Comparison of ENCODE assay signal across 13 cellular contexts in the genomic region with DNA sequence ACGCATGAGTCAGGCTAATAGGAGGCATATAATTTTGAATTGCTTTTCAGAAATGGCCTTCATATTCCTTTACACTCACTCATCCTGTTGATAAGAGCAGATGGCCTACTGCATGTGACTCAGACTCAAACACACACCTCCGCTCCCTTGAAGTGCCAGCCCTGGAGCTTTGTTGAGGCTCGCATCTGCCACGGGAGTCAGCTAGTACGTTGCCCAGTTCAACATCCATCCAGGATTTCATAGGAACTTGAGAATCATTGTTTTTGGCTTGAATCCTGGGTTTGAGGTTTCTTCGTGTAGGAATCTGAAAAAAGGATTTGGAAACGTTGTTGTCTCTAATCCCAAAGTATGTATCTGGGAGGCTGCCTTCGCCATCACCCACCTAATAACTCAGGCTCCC.
DNase-seq lines count a peak whose midpoint lies in the region.
"Had no signal": no experiment of that assay in that cellular context is flagged by ENCODE, and none has a peak within 500 bp of the region (broad histone marks: within the 10 kb centered on the region; RNA-seq: fewer than 3 reads in every experiment).

No MANE protein-coding gene starts in this region.

- H3K4me1 Mint-ChIP-seq in activated T-helper 1 cell treated with anti-CD3 and anti-CD28 coated beads, Interleukin-12 subunit alpha, Interleukin-12 subunit beta, Interleukin-2, Interleukin-4 antibody, amounts not matched to agents 30 ng/mL and 10 ng/mL and 1 ng/mL, durations not matched to agents 14 hours and 24 hours and 36 hours (ENCODE audit: low read depth) = no peaks in the 10 kb centered on the region
- H3K4me1 Mint-ChIP-seq: natural killer cell had no signal

- peak; percentile 52 for DNase-seq in EL
- DNase-seq in SHP77 treated with DMSO at 0.1 percent for 48 hours (lab: John Stamatoyannopoulos, UW) = peak; percentile 57
- peak; percentile 16 for DNase-seq in fibroblast of gingiva (ENCODE audit: low read depth)
- peak in 8 of 10 donors; percentile 32 to 91 (median 56) for DNase-seq in posterior cingulate gyrus
- no peak for DNase-seq in SKM-1 treated with dmso at 0.1 percent for 144 hours (lab: John Stamatoyannopoulos, UW; ENCODE audit: unreplicated experiment)
- no peak for DNase-seq in LoVo (ENCODE audit: low spot score)
- no peak for DNase-seq in DMS153 (lab: John Stamatoyannopoulos, UW)
- no peak for DNase-seq in activated T-helper 1 cell treated with anti-CD3 and anti-CD28 coated beads, Interleukin-12 subunit alpha, Interleukin-12 subunit beta, Interleukin-2, Interleukin-4 antibody, amounts not matched to agents 30 ng/mL and 10 ng/mL and 1 ng/mL, durations not matched to agents 14 hours and 24 hours and 36 hours (ENCODE audit: low spot score)
- DNase-seq: activated CD4-positive, CD25-positive, alpha-beta regulatory T cell; activated T-cell treated with anti-CD3 and anti-CD28 coated beads for 4 hours; islet precursor cell; MV-4-11; natural killer cell had no signal

- H3K27ac Mint-ChIP-seq in activated T-helper 1 cell treated with anti-CD3 and anti-CD28 coated beads, Interleukin-12 subunit alpha, Interleukin-12 subunit beta, Interleukin-2, Interleukin-4 antibody, amounts not matched to agents 30 ng/mL and 10 ng/mL and 1 ng/mL, durations not matched to agents 14 hours and 24 hours and 36 hours = no peak overlapping the region
- H3K27ac Mint-ChIP-seq: natural killer cell had no signal

- intact Hi-C loops in posterior cingulate gyrus (cut with DNase I) = no loop called here
- intact Hi-C loops in activated T-helper 1 cell treated with anti-CD3 and anti-CD28 coated beads, Interleukin-12 subunit alpha, Interleukin-12 subunit beta, Interleukin-2, Interleukin-4 antibody, amounts not matched to agents 30 ng/mL and 10 ng/mL and 1 ng/mL, durations not matched to agents 14 hours and 24 hours and 36 hours (cut with micrococcal nuclease) = no loop called here

- H3K9me3 Mint-ChIP-seq in activated T-helper 1 cell treated with anti-CD3 and anti-CD28 coated beads, Interleukin-12 subunit alpha, Interleukin-12 subunit beta, Interleukin-2, Interleukin-4 antibody, amounts not matched to agents 30 ng/mL and 10 ng/mL and 1 ng/mL, durations not matched to agents 14 hours and 24 hours and 36 hours = no peaks in the 10 kb centered on the region
- H3K9me3 Mint-ChIP-seq: natural killer cell had no signal

- H3K36me3 Mint-ChIP-seq in activated T-helper 1 cell treated with anti-CD3 and anti-CD28 coated beads, Interleukin-12 subunit alpha, Interleukin-12 subunit beta, Interleukin-2, Interleukin-4 antibody, amounts not matched to agents 30 ng/mL and 10 ng/mL and 1 ng/mL, durations not matched to agents 14 hours and 24 hours and 36 hours (ENCODE audit: low read depth) = no peaks in the 10 kb centered on the region
- H3K36me3 Mint-ChIP-seq: natural killer cell had no signal

- H3K4me3 Mint-ChIP-seq in activated T-helper 1 cell treated with anti-CD3 and anti-CD28 coated beads, Interleukin-12 subunit alpha, Interleukin-12 subunit beta, Interleukin-2, Interleukin-4 antibody, amounts not matched to agents 30 ng/mL and 10 ng/mL and 1 ng/mL, durations not matched to agents 14 hours and 24 hours and 36 hours = no peak overlapping the region
- H3K4me3 Mint-ChIP-seq: natural killer cell had no signal

- H3K27me3 Mint-ChIP-seq in activated T-helper 1 cell treated with anti-CD3 and anti-CD28 coated beads, Interleukin-12 subunit alpha, Interleukin-12 subunit beta, Interleukin-2, Interleukin-4 antibody, amounts not matched to agents 30 ng/mL and 10 ng/mL and 1 ng/mL, durations not matched to agents 14 hours and 24 hours and 36 hours (ENCODE audit: insufficient read depth) = no peaks in the 10 kb centered on the region

Comparison
In these comparisons a context has a peak if more than half of its experiments do, and no peak if none do; other contexts are left out.
1. DNase-seq: peak in EL (single experiment), SHP77 treated with DMSO at 0.1 percent for 48 hours (single experiment), fibroblast of gingiva (single experiment) and posterior cingulate gyrus (8 of 10); none in SKM-1 treated with dmso at 0.1 percent for 144 hours (single experiment), LoVo (single experiment), DMS153 (single experiment) and activated T-helper 1 cell treated with anti-CD3 and anti-CD28 coated beads, Interleukin-12 subunit alpha, Interleukin-12 subunit beta, Interleukin-2, Interleukin-4 antibody, amounts not matched to agents 30 ng/mL and 10 ng/mL and 1 ng/mL, durations not matched to agents 14 hours and 24 hours and 36 hours (single experiment).